Comparison of ENCODE assay signal across 19 cellular contexts in genomic region chr4:1717129-1718094, GRCh38. TPM values are rescaled to one million over a fixed set of nuclear protein-coding genes. Genes with fewer than 3 reads are reported as not detected.
DNase-seq lines count a peak whose midpoint lies in the region; ATAC-seq and TF ChIP-seq lines count a peak whose summit lies in the region.
"Had no signal": no experiment of that assay in that cellular context is flagged by ENCODE, and none has a peak within 500 bp of the region (broad histone marks: within the 10 kb centered on the region; RNA-seq: fewer than 3 reads in every experiment).

No MANE protein-coding gene starts in this region.

- peaks cover 7% of the 10 kb centered on the region for H3K4me1 Mint-ChIP-seq in MCF 10A (ENCODE audit: insufficient read depth, unreplicated experiment)
- H3K4me1 Mint-ChIP-seq in endodermal cell, result peaks cover 15% of the 10 kb centered on the region
- H3K4me1 Mint-ChIP-seq in osteocyte (ENCODE audit: unreplicated experiment), result peaks cover 32% of the 10 kb centered on the region

- 78% methylated on average over 11 of the region's 32 CpGs for WGBS in mammary epithelial cell (ENCODE audit: low coverage, missing lambda C conversion rate)
- 92 to 96% methylated on average over 19 to 32 of the region's 32 CpGs for WGBS in endodermal cell (ENCODE audit: insufficient coverage in 1 of 2, insufficient read length in 1 of 2), 2 experiments

- H3K36me3 Mint-ChIP-seq in MCF 10A (ENCODE audit: insufficient read depth, unreplicated experiment) (peaks cover 10% of the 10 kb centered on the region), endodermal cell (ENCODE audit: low read depth) (peaks cover 6% of the 10 kb centered on the region), osteocyte (ENCODE audit: unreplicated experiment) (peaks cover 3% of the 10 kb centered on the region)

- dilution Hi-C loops in mammary epithelial cell (cut with HindIII; ENCODE audit: low sequenced_read_pairs), result no loop called here

- H3K27ac ChIP-seq in mammary epithelial cell (ENCODE audit: insufficient read depth, low read depth, low read length) (no peak overlapping the region), endodermal cell (ENCODE audit: low read depth, low read length) (no peak overlapping the region), upper lobe of right lung (no peak overlapping the region)
- H3K27ac ChIP-seq: thoracic aorta had no signal

- H4K20me1 ChIP-seq in mammary epithelial cell (ENCODE audit: insufficient read depth, low read length), result no peaks in the 10 kb centered on the region

- no peaks in the 10 kb centered on the region for H3K9me3 ChIP-seq in mammary epithelial cell (replicated peaks; ENCODE audit: insufficient read depth, low read length)
- no peaks in the 10 kb centered on the region for H3K9me3 ChIP-seq in endodermal cell (ENCODE audit: control insufficient read depth, low read length)
- H3K9me3 ChIP-seq in upper lobe of right lung, result no peaks in the 10 kb centered on the region
- H3K9me3 ChIP-seq: breast epithelium, thoracic aorta had no signal

- in situ Hi-C loops in mammary epithelial cell (cut with MboI; ENCODE audit: low sequenced_read_pairs in 2 of 2), result no loop called here

- no peak overlapping the region for H3K4me3 ChIP-seq in mammary epithelial cell (replicated peaks in 1 of 3; ENCODE audit: insufficient read depth in 1 of 3, low read depth in 2 of 3, low read length in 3 of 3)
- H3K4me3 ChIP-seq in endodermal cell (ENCODE audit: low read length), result no peak overlapping the region
- H3K4me3 ChIP-seq in upper lobe of right lung, result no peak overlapping the region
- H3K4me3 ChIP-seq: breast epithelium, GM23338, thoracic aorta had no signal

- no peak for DNase-seq in MCF 10A (ENCODE audit: unreplicated experiment)
- no peak for DNase-seq in mammary epithelial cell
- peak; percentile 62 for DNase-seq in NCI-H345 (lab: John Stamatoyannopoulos, UW)
- DNase-seq in endodermal cell, result peak; percentile 43
- peak; percentile 63 for DNase-seq in upper lobe of right lung
- DNase-seq in AG20443 (ENCODE audit: low spot score), result no peak
- no peak for DNase-seq in osteocyte (ENCODE audit: extremely low spot score, unreplicated experiment)
- DNase-seq in stimulated activated CD4-positive, alpha-beta T cell treated with anti-CD3 and anti-CD28 coated beads, Interleukin-4, amount 100 ng/mL, for 1 hour, result no peak
- DNase-seq: ACHN; activated CD4-positive, CD25-positive, alpha-beta regulatory T cell treated with anti-CD3 and anti-CD28 coated beads, Interleukin-2, amount 50 U/mL, for 72 hours; activated CD8-positive, alpha-beta memory T cell treated with anti-CD3 and anti-CD28 coated beads, Interleukin-2, amount 50 U/mL, for 4 hours; effector CD4-positive, alpha-beta T cell; NCI-H1105; NCI-H524 treated with DMSO at 0.1 percent for 48 hours had no signal

- H3K27me3 Mint-ChIP-seq in MCF 10A (ENCODE audit: insufficient read depth, unreplicated experiment) (no peaks in the 10 kb centered on the region), endodermal cell (ENCODE audit: insufficient read depth) (no peaks in the 10 kb centered on the region), osteocyte (ENCODE audit: unreplicated experiment) (no peaks in the 10 kb centered on the region)

- TF ChIP-seq CTCF in MCF 10A (IDR thresholded peaks at IDR 0.05; ENCODE audit: unreplicated experiment) (no peak), mammary epithelial cell (conservative IDR thresholded peaks at IDR 0.05 in 1 of 2, IDR thresholded peaks at IDR 0.05 in 1 of 2; ENCODE audit: extremely low read depth in 1 of 2, insufficient read depth in 1 of 2, low read depth in 1 of 2, low read length in 2 of 2) (no peak), endodermal cell (conservative IDR thresholded peaks at IDR 0.05) (no peak), upper lobe of right lung (IDR thresholded peaks at IDR 0.05) (no peak), osteocyte (IDR thresholded peaks at IDR 0.05) (no peak)

- ATAC-seq in upper lobe of right lung, result no peak
- ATAC-seq: activated naive CD4-positive, alpha-beta T cell treated with anti-CD3 and anti-CD28 coated beads, Interleukin-2, amount 50 U/mL, for 72 hours; GM23338 had no signal

- no peaks in the 10 kb centered on the region for H3K27me3 ChIP-seq in mammary epithelial cell (ENCODE audit: insufficient read depth, low read length)
- H3K27me3 ChIP-seq in endodermal cell (ENCODE audit: control insufficient read depth, insufficient read depth, low read length, poor library complexity, severe bottlenecking), result no peaks in the 10 kb centered on the region
- H3K27me3 ChIP-seq in upper lobe of right lung, result no peaks in the 10 kb centered on the region
- H3K27me3 ChIP-seq: breast epithelium had no signal

- BruUV-seq in MCF 10A (replicated peaks; lab: Mats Ljungman, UMichigan) (no TSS peak), mammary epithelial cell (replicated peaks; lab: Mats Ljungman, UMichigan) (no TSS peak)

- H3K4me3 Mint-ChIP-seq in MCF 10A (ENCODE audit: unreplicated experiment) (peak overlapping the region; percentile 29), endodermal cell (no peak overlapping the region), osteocyte (ENCODE audit: unreplicated experiment) (no peak overlapping the region)
- H3K4me3 Mint-ChIP-seq: GM23338; T-helper 1 cell treated with Interleukin-12 subunit alpha and Interleukin-12 subunit beta and Interleukin-4 antibody, amounts not matched to agents 30 μg/mL and 1 μg/mL, for 36 hours had no signal

- CTCF ChIA-PET in MCF 10A (lab: Yijun Ruan, JAX), result interaction anchor here (1.6 kb wide), 1 partner anchor 25 kb away, joined by 3 read pairs; no protein-coding TSS in a partner anchor
- CTCF ChIA-PET in mammary epithelial cell (lab: Charles Lee; ENCODE audit: low non-redundant PET), result no interaction called here

- intact Hi-C loops in MCF 10A (cut with micrococcal nuclease), result no loop called here
- intact Hi-C loops in mammary epithelial cell (cut with micrococcal nuclease), result no loop called here
- intact Hi-C loops in upper lobe of right lung (cut with DNase I), result no loop called here

- peaks cover 83% of the 10 kb centered on the region for H3K79me2 ChIP-seq in mammary epithelial cell (ENCODE audit: insufficient read depth, low read length)

- H3K27ac Mint-ChIP-seq in MCF 10A (ENCODE audit: low read depth, unreplicated experiment) (no peak overlapping the region), endodermal cell (no peak overlapping the region), osteocyte (ENCODE audit: unreplicated experiment) (no peak overlapping the region)
- H3K27ac Mint-ChIP-seq: GM23338; T-helper 1 cell treated with Interleukin-12 subunit alpha and Interleukin-12 subunit beta and Interleukin-4 antibody, amounts not matched to agents 30 μg/mL and 1 μg/mL, for 36 hours had no signal

- H3K4me2 ChIP-seq in mammary epithelial cell (ENCODE audit: insufficient read depth, low read depth, low read length), result no peak overlapping the region
- H3K4me2 ChIP-seq: GM23338 had no signal

- POLR2A ChIA-PET in MCF 10A (lab: Yijun Ruan, JAX), result interaction anchor here (0.9 kb wide), 1 partner anchor 10 kb away, joined by 3 read pairs; no protein-coding TSS in a partner anchor

- H3K9ac ChIP-seq in mammary epithelial cell (ENCODE audit: insufficient read depth, low read length), result no peak overlapping the region
- no peak overlapping the region for H3K9ac ChIP-seq in endodermal cell (ENCODE audit: extremely low read depth, low read length, poor library complexity, severe bottlenecking)

- peaks cover 22% of the 10 kb centered on the region for H3K4me1 ChIP-seq in mammary epithelial cell (ENCODE audit: insufficient read depth, low read length)
- H3K4me1 ChIP-seq in endodermal cell (ENCODE audit: control insufficient read depth, insufficient read depth, low read length), result peaks cover 3% of the 10 kb centered on the region
- H3K4me1 ChIP-seq in upper lobe of right lung, result peaks cover 42% of the 10 kb centered on the region

- no peak overlapping the region for H2AFZ ChIP-seq in mammary epithelial cell (ENCODE audit: low read depth, low read length)
- H2AFZ ChIP-seq: GM23338 had no signal

- no peaks in the 10 kb centered on the region for H3K36me3 ChIP-seq in mammary epithelial cell (ENCODE audit: insufficient read depth, low read length)
- peaks cover 7% of the 10 kb centered on the region for H3K36me3 ChIP-seq in endodermal cell (ENCODE audit: control insufficient read depth, insufficient read depth, low read length)
- peaks cover 20% of the 10 kb centered on the region for H3K36me3 ChIP-seq in upper lobe of right lung
- H3K36me3 ChIP-seq: breast epithelium had no signal

- H3K9me3 Mint-ChIP-seq in MCF 10A (ENCODE audit: unreplicated experiment) (no peaks in the 10 kb centered on the region), endodermal cell (no peaks in the 10 kb centered on the region), osteocyte (ENCODE audit: unreplicated experiment) (no peaks in the 10 kb centered on the region)
- H3K9me3 Mint-ChIP-seq: activated naive CD4-positive, alpha-beta T cell treated with anti-CD3 and anti-CD28 coated beads, Interleukin-2, amount 50 U/mL, for 72 hours; GM23338; T-helper 1 cell treated with Interleukin-12 subunit alpha and Interleukin-12 subunit beta and Interleukin-4 antibody, amounts not matched to agents 30 μg/mL and 1 μg/mL, for 36 hours had no signal

RNA-seq across cellular contexts. Expression of gene TMEM129, which starts 3.7 kb away (rescaled TPM):
- total RNA-seq in MCF 10A (2022) (25.5 and 38.3 TPM in 2 replicates), mammary epithelial cell (10 to 100 TPM; 31.7 to 52.7 TPM), endodermal cell (10 to 100 TPM; 33.6 to 41.7 TPM), upper lobe of right lung (33.2 TPM), osteocyte (48.8 and 53.6 TPM in 2 replicates)
- polyA plus RNA-seq in mammary epithelial cell, result 21.5 TPM
- 15.1 TPM for polyA minus RNA-seq in mammary epithelial cell
- polyA plus RNA-seq in endodermal cell (2013, experiment 1 of 2), result 32.2 TPM
- polyA plus RNA-seq in endodermal cell (2013, experiment 2 of 2), result 32.2 TPM

RNA-seq across cellular contexts. Expression of gene TACC3, which starts 3.9 kb away (rescaled TPM):
- total RNA-seq in MCF 10A (2022) (53.0 and 69.8 TPM in 2 replicates), mammary epithelial cell (10 to 100 TPM in 1 of 2 donors, 1 to 10 TPM in 1; 2.3 to 73.0 TPM), endodermal cell (100 to 1,000 TPM; 113 to 182 TPM), upper lobe of right lung (13.3 TPM), osteocyte (22.3 and 23.6 TPM in 2 replicates)
- polyA plus RNA-seq in mammary epithelial cell, result 46.9 TPM
- polyA minus RNA-seq in mammary epithelial cell, result 103 TPM
- 142 TPM for polyA plus RNA-seq in endodermal cell (2013, experiment 1 of 2)
- polyA plus RNA-seq in endodermal cell (2013, experiment 2 of 2), result 150 TPM

RNA-seq across cellular contexts. Expression of gene SLBP, which starts 5.3 kb away (rescaled TPM):
- total RNA-seq in MCF 10A (2022), result 37.1 and 43.5 TPM in 2 replicates
- 10 to 100 TPM; 38.0 to 55.7 TPM for total RNA-seq in mammary epithelial cell
- 71.1 TPM for polyA plus RNA-seq in mammary epithelial cell
- 46.8 TPM for polyA minus RNA-seq in mammary epithelial cell
- total RNA-seq in endodermal cell, result 10 to 100 TPM; 52.1 to 60.7 TPM
- 50.7 TPM for polyA plus RNA-seq in endodermal cell (2013, experiment 1 of 2)
- 48.2 TPM for polyA plus RNA-seq in endodermal cell (2013, experiment 2 of 2)
- total RNA-seq in upper lobe of right lung, result 32.8 TPM
- total RNA-seq in osteocyte, result 49.1 and 50.4 TPM in 2 replicates

RNA-seq across cellular contexts. Expression of gene FAM53A, which starts 33.3 kb away (rescaled TPM):
- 5.0 and 6.6 TPM in 2 replicates for total RNA-seq in MCF 10A (2022)
- total RNA-seq in mammary epithelial cell, result 1 to 10 TPM; 3.3 to 3.7 TPM
- 0.63 TPM for polyA plus RNA-seq in mammary epithelial cell
- not detected for polyA minus RNA-seq in mammary epithelial cell
- 1 to 10 TPM; 3.7 to 4.9 TPM for total RNA-seq in endodermal cell
- polyA plus RNA-seq in endodermal cell (2013, experiment 1 of 2), result 3.0 TPM
- polyA plus RNA-seq in endodermal cell (2013, experiment 2 of 2), result 3.6 TPM
- total RNA-seq in upper lobe of right lung, result 2.8 TPM
- 6.2 and 9.5 TPM in 2 replicates for total RNA-seq in osteocyte

Comparison
In these comparisons a context has a peak if more than half of its experiments do, and no peak if none do; other contexts are left out.
1. DNase-seq: peak in NCI-H345 (single experiment), endodermal cell (single experiment) and upper lobe of right lung (single experiment); none in MCF 10A (single experiment), mammary epithelial cell (single experiment), AG20443 (single experiment), osteocyte (single experiment) and stimulated activated CD4-positive, alpha-beta T cell treated with anti-CD3 and anti-CD28 coated beads, Interleukin-4, amount 100 ng/mL, for 1 hour (single experiment).